Comparison of ENCODE assay signal across 1 cellular context in genomic region chr13:42039946-42040729, GRCh38.
TF ChIP-seq lines count a peak whose summit lies in the region.

No MANE protein-coding gene starts in this region.

TF ChIP-seq in GM12878, 131 proteins besides CTCF, POLR2A, EP300 and RAD21 (continued from another document and continues in another):
- TF ChIP-seq SIX5 (IDR thresholded peaks at IDR 0.05; ENCODE audit: low read depth, low read length, severe bottlenecking) (no peak), SIN3A (IDR thresholded peaks at IDR 0.05; ENCODE audit: low read depth, low read length) (0 out of 2 replicates have a peak, but pooled peaks have one; percentile 49), TBL1XR1 (IDR thresholded peaks at IDR 0.05; ENCODE audit: low read depth, low read length) (no peak), GATAD2B (conservative IDR thresholded peaks at IDR 0.05; ENCODE audit: low read depth) (peak; percentile 93; the same call in 1 of the 2 replicates), RELA (IDR thresholded peaks at IDR 0.05; ENCODE audit: borderline replicate concordance, partially characterized antibody) (peak; percentile 26), CHD4 (IDR thresholded peaks at IDR 0.05) (no peak), SMC3 (IDR thresholded peaks at IDR 0.05; ENCODE audit: borderline replicate concordance, low read length) (no peak), BCLAF1 (IDR thresholded peaks at IDR 0.05) (no peak), POLR2AphosphoS2 (IDR thresholded peaks at IDR 0.05; ENCODE audit: low read depth, low read length) (0 out of 2 replicates have a peak, but pooled peaks have one; percentile 75), RFX5 (IDR thresholded peaks at IDR 0.05; ENCODE audit: low read depth, low read length) (no peak), ZBTB40 (IDR thresholded peaks at IDR 0.05; ENCODE audit: borderline replicate concordance) (no peak), PAX8 (IDR thresholded peaks at IDR 0.05) (no peak), SMAD5 (IDR thresholded peaks at IDR 0.05; ENCODE audit: low read depth) (no peak), NR2C2 (IDR thresholded peaks at IDR 0.05; ENCODE audit: borderline replicate concordance, control insufficient read depth, insufficient read length, low read depth) (no peak), ZNF207 (IDR thresholded peaks at IDR 0.05; ENCODE audit: borderline replicate concordance) (peak; percentile 53; the same call in 1 of the 2 replicates), FOXM1 (IDR thresholded peaks at IDR 0.05; ENCODE audit: low read depth, low read length) (no peak), ZBTB4 (CRISPR knock-in tag; IDR thresholded peaks at IDR 0.05) (no peak), BACH1 (IDR thresholded peaks at IDR 0.05; ENCODE audit: borderline replicate concordance) (peak; percentile 94), CHD1 (IDR thresholded peaks at IDR 0.05; ENCODE audit: low read depth, low read length) (no peak), CEBPB (IDR thresholded peaks at IDR 0.05; ENCODE audit: borderline replicate concordance in 1 of 2, low read depth in 2 of 2, low read length in 2 of 2) (no peak), NRF1 (conservative IDR thresholded peaks at IDR 0.05; ENCODE audit: low read depth, low read length) (0 out of 2 replicates have a peak, but pooled peaks have one; percentile 4), CBX5 (IDR thresholded peaks at IDR 0.05; ENCODE audit: low read depth) (no peak; the same call in 1 of the 2 replicates), ATF3 (IDR thresholded peaks at IDR 0.05; ENCODE audit: borderline replicate concordance, extremely low read depth, low read depth, low read length) (0 out of 2 replicates have a peak, but pooled peaks have one; percentile 22), ATF7 (IDR thresholded peaks at IDR 0.05; ENCODE audit: low read depth) (no peak), NR2C1 (IDR thresholded peaks at IDR 0.05) (0 out of 2 replicates have a peak, but pooled peaks have one; percentile 17), ZNF384 (IDR thresholded peaks at IDR 0.05; ENCODE audit: borderline replicate concordance, low read depth, low read length) (no peak), LARP7 (IDR thresholded peaks at IDR 0.05) (peak; percentile 80; the same call in 1 of the 2 replicates), HDAC2 (IDR thresholded peaks at IDR 0.05) (no peak), IKZF1 (conservative IDR thresholded peaks at IDR 0.05) (peak; percentile 87), NBN (IDR thresholded peaks at IDR 0.05) (no peak), PKNOX1 (IDR thresholded peaks at IDR 0.05) (no peak), CBFB (IDR thresholded peaks at IDR 0.05; ENCODE audit: low read depth) (no peak), IKZF2 (IDR thresholded peaks at IDR 0.05) (no peak)
- TF ChIP-seq, protein P1, sequence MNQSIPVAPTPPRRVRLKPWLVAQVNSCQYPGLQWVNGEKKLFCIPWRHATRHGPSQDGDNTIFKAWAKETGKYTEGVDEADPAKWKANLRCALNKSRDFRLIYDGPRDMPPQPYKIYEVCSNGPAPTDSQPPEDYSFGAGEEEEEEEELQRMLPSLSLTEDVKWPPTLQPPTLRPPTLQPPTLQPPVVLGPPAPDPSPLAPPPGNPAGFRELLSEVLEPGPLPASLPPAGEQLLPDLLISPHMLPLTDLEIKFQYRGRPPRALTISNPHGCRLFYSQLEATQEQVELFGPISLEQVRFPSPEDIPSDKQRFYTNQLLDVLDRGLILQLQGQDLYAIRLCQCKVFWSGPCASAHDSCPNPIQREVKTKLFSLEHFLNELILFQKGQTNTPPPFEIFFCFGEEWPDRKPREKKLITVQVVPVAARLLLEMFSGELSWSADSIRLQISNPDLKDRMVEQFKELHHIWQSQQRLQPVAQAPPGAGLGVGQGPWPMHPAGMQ (IDR thresholded peaks at IDR 0.05; ENCODE audit: borderline replicate concordance): no peak
- TF ChIP-seq, protein P2, sequence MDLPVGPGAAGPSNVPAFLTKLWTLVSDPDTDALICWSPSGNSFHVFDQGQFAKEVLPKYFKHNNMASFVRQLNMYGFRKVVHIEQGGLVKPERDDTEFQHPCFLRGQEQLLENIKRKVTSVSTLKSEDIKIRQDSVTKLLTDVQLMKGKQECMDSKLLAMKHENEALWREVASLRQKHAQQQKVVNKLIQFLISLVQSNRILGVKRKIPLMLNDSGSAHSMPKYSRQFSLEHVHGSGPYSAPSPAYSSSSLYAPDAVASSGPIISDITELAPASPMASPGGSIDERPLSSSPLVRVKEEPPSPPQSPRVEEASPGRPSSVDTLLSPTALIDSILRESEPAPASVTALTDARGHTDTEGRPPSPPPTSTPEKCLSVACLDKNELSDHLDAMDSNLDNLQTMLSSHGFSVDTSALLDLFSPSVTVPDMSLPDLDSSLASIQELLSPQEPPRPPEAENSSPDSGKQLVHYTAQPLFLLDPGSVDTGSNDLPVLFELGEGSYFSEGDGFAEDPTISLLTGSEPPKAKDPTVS (IDR thresholded peaks at IDR 0.05; ENCODE audit: low read depth, low read length): no peak
- TF ChIP-seq, protein P3, sequence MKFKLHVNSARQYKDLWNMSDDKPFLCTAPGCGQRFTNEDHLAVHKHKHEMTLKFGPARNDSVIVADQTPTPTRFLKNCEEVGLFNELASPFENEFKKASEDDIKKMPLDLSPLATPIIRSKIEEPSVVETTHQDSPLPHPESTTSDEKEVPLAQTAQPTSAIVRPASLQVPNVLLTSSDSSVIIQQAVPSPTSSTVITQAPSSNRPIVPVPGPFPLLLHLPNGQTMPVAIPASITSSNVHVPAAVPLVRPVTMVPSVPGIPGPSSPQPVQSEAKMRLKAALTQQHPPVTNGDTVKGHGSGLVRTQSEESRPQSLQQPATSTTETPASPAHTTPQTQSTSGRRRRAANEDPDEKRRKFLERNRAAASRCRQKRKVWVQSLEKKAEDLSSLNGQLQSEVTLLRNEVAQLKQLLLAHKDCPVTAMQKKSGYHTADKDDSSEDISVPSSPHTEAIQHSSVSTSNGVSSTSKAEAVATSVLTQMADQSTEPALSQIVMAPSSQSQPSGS (IDR thresholded peaks at IDR 0.05; ENCODE audit: low read length): no peak
- TF ChIP-seq, protein P4, sequence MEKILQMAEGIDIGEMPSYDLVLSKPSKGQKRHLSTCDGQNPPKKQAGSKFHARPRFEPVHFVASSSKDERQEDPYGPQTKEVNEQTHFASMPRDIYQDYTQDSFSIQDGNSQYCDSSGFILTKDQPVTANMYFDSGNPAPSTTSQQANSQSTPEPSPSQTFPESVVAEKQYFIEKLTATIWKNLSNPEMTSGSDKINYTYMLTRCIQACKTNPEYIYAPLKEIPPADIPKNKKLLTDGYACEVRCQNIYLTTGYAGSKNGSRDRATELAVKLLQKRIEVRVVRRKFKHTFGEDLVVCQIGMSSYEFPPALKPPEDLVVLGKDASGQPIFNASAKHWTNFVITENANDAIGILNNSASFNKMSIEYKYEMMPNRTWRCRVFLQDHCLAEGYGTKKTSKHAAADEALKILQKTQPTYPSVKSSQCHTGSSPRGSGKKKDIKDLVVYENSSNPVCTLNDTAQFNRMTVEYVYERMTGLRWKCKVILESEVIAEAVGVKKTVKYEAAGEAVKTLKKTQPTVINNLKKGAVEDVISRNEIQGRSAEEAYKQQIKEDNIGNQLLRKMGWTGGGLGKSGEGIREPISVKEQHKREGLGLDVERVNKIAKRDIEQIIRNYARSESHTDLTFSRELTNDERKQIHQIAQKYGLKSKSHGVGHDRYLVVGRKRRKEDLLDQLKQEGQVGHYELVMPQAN (conservative IDR thresholded peaks at IDR 0.05): peak; percentile 87
- TF ChIP-seq, protein P5, sequence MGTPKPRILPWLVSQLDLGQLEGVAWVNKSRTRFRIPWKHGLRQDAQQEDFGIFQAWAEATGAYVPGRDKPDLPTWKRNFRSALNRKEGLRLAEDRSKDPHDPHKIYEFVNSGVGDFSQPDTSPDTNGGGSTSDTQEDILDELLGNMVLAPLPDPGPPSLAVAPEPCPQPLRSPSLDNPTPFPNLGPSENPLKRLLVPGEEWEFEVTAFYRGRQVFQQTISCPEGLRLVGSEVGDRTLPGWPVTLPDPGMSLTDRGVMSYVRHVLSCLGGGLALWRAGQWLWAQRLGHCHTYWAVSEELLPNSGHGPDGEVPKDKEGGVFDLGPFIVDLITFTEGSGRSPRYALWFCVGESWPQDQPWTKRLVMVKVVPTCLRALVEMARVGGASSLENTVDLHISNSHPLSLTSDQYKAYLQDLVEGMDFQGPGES (IDR thresholded peaks at IDR 0.05): no peak
- TF ChIP-seq, protein P6, sequence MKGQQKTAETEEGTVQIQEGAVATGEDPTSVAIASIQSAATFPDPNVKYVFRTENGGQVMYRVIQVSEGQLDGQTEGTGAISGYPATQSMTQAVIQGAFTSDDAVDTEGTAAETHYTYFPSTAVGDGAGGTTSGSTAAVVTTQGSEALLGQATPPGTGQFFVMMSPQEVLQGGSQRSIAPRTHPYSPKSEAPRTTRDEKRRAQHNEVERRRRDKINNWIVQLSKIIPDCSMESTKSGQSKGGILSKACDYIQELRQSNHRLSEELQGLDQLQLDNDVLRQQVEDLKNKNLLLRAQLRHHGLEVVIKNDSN (IDR thresholded peaks at IDR 0.05; ENCODE audit: borderline replicate concordance, extremely low read length, insufficient read depth, low read depth, low read length): peak; percentile 82
